ENCODE assay signal across 8 cellular contexts in genomic region chr22:50481440-50482106, GRCh38. TPM values are rescaled to one million over a fixed set of nuclear protein-coding genes. Genes with fewer than 3 reads are reported as not detected.
A peak's percentile ranks its signal among the peaks of the same experiment; 100 is the strongest.
DNase-seq lines count a peak whose midpoint lies in the region; ATAC-seq, FAIRE-seq and TF ChIP-seq lines count a peak whose summit lies in the region.

Gene ADM2 (plus strand): TSS chr22:50481543. CDS start chr22:50481848, 305 bp downstream.

- no TSS peak for BruUV-seq in HepG2 (replicated peaks; lab: Mats Ljungman, UMichigan)

- H3K4me1 Mint-ChIP-seq in T-helper 2 cell treated with Interferon-gamma antibody and Interleukin-4, amounts not matched to agents 5 μg/mL and 100 μg/mL, for 36 hours (ENCODE audit: low read depth), result peaks cover 4% of the 10 kb centered on the region

- intact Hi-C loops in HepG2 (cut with micrococcal nuclease; ENCODE audit: unreplicated experiment), result no loop called here

- no peaks in the 10 kb centered on the region for H3K9me3 ChIP-seq in HepG2 (ENCODE audit: low read length)

- H3K27me3 Mint-ChIP-seq in T-helper 2 cell treated with Interferon-gamma antibody and Interleukin-4, amounts not matched to agents 5 μg/mL and 100 μg/mL, for 36 hours (ENCODE audit: low read depth), result peaks cover 12% of the 10 kb centered on the region

- H3K79me2 ChIP-seq in HepG2 (ENCODE audit: insufficient read depth, low read length), result no peaks in the 10 kb centered on the region

- no peaks in the 10 kb centered on the region for H3K36me3 ChIP-seq in HepG2 (replicated peaks in 1 of 2; ENCODE audit: control insufficient read depth in 1 of 2, insufficient read depth in 2 of 2, low read length in 2 of 2)

- no peak within 1 kb of the TSS for H2AFZ ChIP-seq in HepG2 (ENCODE audit: low read length)

- H3K27ac ChIP-seq in HepG2 (ENCODE audit: extremely low read length, insufficient read depth, low read length), result peak within 1 kb of the TSS; percentile 31

- H3K4me3 Mint-ChIP-seq in T-helper 2 cell treated with Interferon-gamma antibody and Interleukin-4, amounts not matched to agents 5 μg/mL and 100 μg/mL, for 36 hours, result peak within 1 kb of the TSS; percentile 80

- H3K4me3 ChIP-seq in GM08714 (ENCODE audit: low read length), result peak within 1 kb of the TSS; percentile 31; the same call in 1 of the 2 replicates
- peak within 1 kb of the TSS; percentile 75 to 76 (median 75) for H3K4me3 ChIP-seq in HepG2 (replicated peaks in 1 of 3; ENCODE audit: insufficient read depth in 1 of 3, low read depth in 2 of 3, low read length in 3 of 3)

- H3K9ac ChIP-seq in HepG2 (ENCODE audit: insufficient read depth, low read depth, low read length), result peak within 1 kb of the TSS; percentile 76

- ATAC-seq in HepG2, result peak; percentile 35

- no peak for FAIRE-seq in HepG2 (lab: Jason Lieb, UNC)

- no peaks in the 10 kb centered on the region; the same call in 1 of the 2 replicates for H4K20me1 ChIP-seq in HepG2 (ENCODE audit: insufficient read depth, low read length)

- peaks cover 58% of the 10 kb centered on the region for H3K4me1 ChIP-seq in HepG2 (ENCODE audit: insufficient read depth, low read length)

- peaks cover 0 to 4% of the 10 kb centered on the region in 2 experiments; a peak in 1 of 5 replicates for H3K27me3 ChIP-seq in HepG2 (ENCODE audit: control insufficient read depth in 1 of 2, insufficient read depth in 2 of 2, low read length in 2 of 2)

- peak in 1 of 2 experiments; percentile 59; a peak in 2 of 4 replicates for TF ChIP-seq POLR2A in HepG2 (IDR thresholded peaks at IDR 0.05; ENCODE audit: insufficient read depth in 1 of 2, low read depth in 2 of 2, low read length in 2 of 2)

- peak within 1 kb of the TSS; percentile 41 for H3K27ac Mint-ChIP-seq in T-helper 2 cell treated with Interferon-gamma antibody and Interleukin-4, amounts not matched to agents 5 μg/mL and 100 μg/mL, for 36 hours

- POLR2A ChIA-PET in HepG2 (lab: Yijun Ruan, JAX), result interaction anchor here (0.7 to 2.1 kb wide), 5 partner anchors 11 to 44 kb away, joined by 3 to 5 read pairs (median 4); partner anchors contain the start of genes LMF2, NCAPH2 and SCO2

- no peaks in the 10 kb centered on the region for H3K9me3 Mint-ChIP-seq in T-helper 2 cell treated with Interferon-gamma antibody and Interleukin-4, amounts not matched to agents 5 μg/mL and 100 μg/mL, for 36 hours

- TF ChIP-seq CTCF in HepG2 (CRISPR knock-in tag; IDR thresholded peaks at IDR 0.05), result no peak

- DNase-seq in T-helper 2 cell treated with Interferon-gamma antibody and Interleukin-4, amounts not matched to agents 5 μg/mL and 100 μg/mL, for 36 hours (ENCODE audit: low spot score), result peak; percentile 62
- DNase-seq in T47D (ENCODE audit: low read depth in 1 of 2, low spot score in 1 of 2), result peak; percentile 47 to 70
- peak; percentile 24 for DNase-seq in HepG2 (ENCODE audit: low spot score)
- DNase-seq in stimulated activated CD8-positive, alpha-beta memory T cell treated with anti-CD3 and anti-CD28 coated beads, Interleukin-7, amount 100 ng/mL, for 1 hour (ENCODE audit: low read depth in 2 of 2), result peak; percentile 24 to 41
- DNase-seq in DMS79 (lab: John Stamatoyannopoulos, UW), result no peak
- no peak for DNase-seq in dermis blood vessel endothelial cell
- DNase-seq in NCI-H1105 (lab: John Stamatoyannopoulos, UW), result no peak

- no peaks in the 10 kb centered on the region for H3K36me3 Mint-ChIP-seq in T-helper 2 cell treated with Interferon-gamma antibody and Interleukin-4, amounts not matched to agents 5 μg/mL and 100 μg/mL, for 36 hours (ENCODE audit: low read depth)

- TF ChIP-seq EP300 in HepG2 (IDR thresholded peaks at IDR 0.05; ENCODE audit: low read depth in 2 of 2, low read length in 2 of 2), result no peak
- TF ChIP-seq EP300 in HepG2 (CRISPR knock-in tag; IDR thresholded peaks at IDR 0.05; ENCODE audit: borderline replicate concordance), result no peak

- TF ChIP-seq RAD21 in HepG2 (CRISPR knock-in tag; IDR thresholded peaks at IDR 0.05), result no peak

- 0% methylated on average over 10 of the region's 70 CpGs for WGBS in HepG2 (ENCODE audit: low lambda C conversion rate)

- CTCF ChIA-PET in HepG2 (lab: Yijun Ruan, JAX; ENCODE audit: low intra/inter-chr PET ratio, low total read pairs), result no interaction called here

- H3K4me2 ChIP-seq in HepG2 (ENCODE audit: low read depth, low read length), result peak within 1 kb of the TSS; percentile 77

- in situ Hi-C loops in T47D (cut with HindIII; ENCODE audit: low pct_unique_long_range_greater_than_20kb, low sequenced_read_pairs) (no loop called here), HepG2 (cut with HindIII; ENCODE audit: extremely low pct_ligation_motif_present, low pct_unique_long_range_greater_than_20kb) (no loop called here)

TF ChIP-seq in HepG2, 621 proteins besides CTCF, POLR2A, EP300 and RAD21 (continues in another document):
- TF ChIP-seq RARG (CRISPR knock-in tag; IDR thresholded peaks at IDR 0.05; ENCODE audit: low read depth), result no peak
- TF ChIP-seq GZF1 (CRISPR knock-in tag; IDR thresholded peaks at IDR 0.05), result 0 out of 2 replicates have a peak, but pooled peaks have one; percentile 26
- no peak for TF ChIP-seq ZNF18 (CRISPR knock-in tag; IDR thresholded peaks at IDR 0.05; ENCODE audit: insufficient replicate concordance)
- no peak for TF ChIP-seq ZBTB21 (CRISPR knock-in tag; IDR thresholded peaks at IDR 0.05)
- no peak for TF ChIP-seq GLMP (CRISPR knock-in tag; IDR thresholded peaks at IDR 0.05; ENCODE audit: borderline replicate concordance)
- TF ChIP-seq THAP7 (CRISPR knock-in tag; IDR thresholded peaks at IDR 0.05), result 0 out of 2 replicates have a peak, but pooled peaks have one; percentile 10
- no peak for TF ChIP-seq ZNF704 (CRISPR knock-in tag; IDR thresholded peaks at IDR 0.05; ENCODE audit: borderline replicate concordance)

RNA-seq across cellular contexts. Expression of gene ADM2, which starts in this region (rescaled TPM):
- 0.76 and 1.2 TPM in 2 replicates for total RNA-seq in HepG2 (2016; rRNA removed; fragmentation: Illumina TruSeq; extraction: Trizol)
- total RNA-seq in HepG2 (2016; cell fraction: cytosol; rRNA removed; fragmentation: Illumina TruSeq; extraction: Trizol; ENCODE audit: low read depth), result 0.10 and 0.18 TPM in 2 replicates
- total RNA-seq in HepG2 (2016; cell fraction: insoluble cytoplasmic fraction; rRNA removed; fragmentation: Illumina TruSeq; extraction: Trizol), result 0.68 and 1.4 TPM in 2 replicates
- 0.68 and 0.83 TPM in 2 replicates for total RNA-seq in HepG2 (2016; cell fraction: membrane; rRNA removed; fragmentation: Illumina TruSeq; extraction: Trizol)
- 1.3 and 1.9 TPM in 2 replicates for total RNA-seq in HepG2 (2016; cell fraction: nucleus; rRNA removed; fragmentation: Illumina TruSeq; extraction: Trizol)
- 3.0 and 4.0 TPM in 2 replicates for polyA plus RNA-seq in HepG2 (2011; rRNA removed)
- 2.7 and 2.8 TPM in 2 replicates for polyA plus RNA-seq in HepG2 (2011; cell fraction: cytosol; rRNA removed)
- 7.0 and 9.2 TPM in 2 replicates for polyA plus RNA-seq in HepG2 (2011; cell fraction: nucleus; rRNA removed)
- 3.7 and 10.8 TPM in 2 replicates for polyA plus RNA-seq in HepG2 (2012)
- polyA plus RNA-seq in HepG2 (2016; cell fraction: cytosol; fragmentation: Illumina TruSeq; extraction: Trizol; ENCODE audit: low read depth), result 0.40 and 0.43 TPM in 2 replicates
- polyA plus RNA-seq in HepG2 (2016; cell fraction: insoluble cytoplasmic fraction; fragmentation: Illumina TruSeq; extraction: Trizol; ENCODE audit: low read depth), result 1.3 and 1.6 TPM in 2 replicates
- polyA plus RNA-seq in HepG2 (2016; cell fraction: membrane; fragmentation: Illumina TruSeq; extraction: Trizol; ENCODE audit: low read depth), result 0.73 and 0.76 TPM in 2 replicates
- 6.0 and 6.1 TPM in 2 replicates for polyA plus RNA-seq in HepG2 (2016; cell fraction: nucleus; fragmentation: Illumina TruSeq; extraction: Trizol; ENCODE audit: insufficient read depth, low read depth)
- polyA minus RNA-seq in HepG2 (2011; rRNA and poly(A)+ RNA removed; ENCODE audit: low replicate concordance), result 0.94 and 3.6 TPM in 2 replicates
- 3.0 and 3.9 TPM in 2 replicates for polyA minus RNA-seq in HepG2 (2011; cell fraction: cytosol; rRNA and poly(A)+ RNA removed)
- polyA minus RNA-seq in HepG2 (2011; cell fraction: nucleus; rRNA and poly(A)+ RNA removed), result 2.7 and 3.0 TPM in 2 replicates
- 0.34 and 0.60 TPM in 2 replicates for total RNA-seq in dermis blood vessel endothelial cell

Comparison
In these comparisons a context has a peak if more than half of its experiments do, and no peak if none do; other contexts are left out.
1. DNase-seq: peak in T-helper 2 cell treated with Interferon-gamma antibody and Interleukin-4, amounts not matched to agents 5 μg/mL and 100 μg/mL, for 36 hours (single experiment), T47D (2 of 2), HepG2 (single experiment) and stimulated activated CD8-positive, alpha-beta memory T cell treated with anti-CD3 and anti-CD28 coated beads, Interleukin-7, amount 100 ng/mL, for 1 hour (2 of 2); none in DMS79 (single experiment), dermis blood vessel endothelial cell (single experiment) and NCI-H1105 (single experiment).